12 cellular contexts compared by ENCODE assay signal in the genomic region with DNA sequence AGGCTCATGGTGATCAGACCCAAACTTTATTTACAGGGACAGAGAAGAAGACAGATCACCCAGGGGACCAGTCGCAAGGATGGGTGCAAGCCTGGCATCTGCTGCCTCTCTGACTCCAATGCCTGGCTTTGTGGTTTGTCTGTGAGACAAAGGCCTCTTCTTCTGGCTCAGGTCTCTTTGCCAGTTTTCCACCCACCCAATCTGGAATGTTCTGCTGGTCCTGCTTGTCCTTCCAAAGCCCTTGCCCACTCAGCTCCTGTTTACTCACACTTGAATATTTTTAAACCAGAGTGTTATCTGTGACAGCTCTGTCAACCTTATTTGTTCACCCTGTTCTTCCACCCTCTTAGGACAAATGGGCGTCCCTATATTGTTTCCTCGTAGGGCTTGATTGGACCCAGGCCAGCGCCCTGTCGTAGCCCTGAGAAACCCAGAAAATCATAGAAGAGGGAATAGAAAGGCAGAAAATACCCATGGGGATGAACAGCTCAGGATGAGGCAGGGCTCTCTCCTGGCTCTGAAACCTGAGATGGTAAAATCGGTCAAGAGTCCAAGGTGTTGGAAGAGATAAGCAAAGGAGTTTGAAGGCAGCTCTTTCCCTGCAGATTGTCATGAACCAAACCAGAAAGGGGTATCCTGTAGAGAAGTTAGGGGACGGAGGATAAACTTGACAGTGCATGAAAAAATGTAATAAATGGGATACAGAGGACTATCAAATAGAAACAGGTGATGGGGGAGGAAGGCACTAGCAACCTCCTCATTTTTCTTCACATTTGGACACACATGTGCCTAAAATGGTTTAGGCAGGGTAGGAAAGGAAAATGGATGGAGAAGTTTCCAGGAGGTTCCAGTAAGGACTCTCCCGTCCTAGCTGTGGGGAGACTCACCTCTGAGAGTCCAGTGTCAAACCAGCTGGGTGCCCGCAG. TPM values are rescaled to one million over a fixed set of nuclear protein-coding genes. Genes with fewer than 3 reads are reported as not detected.
DNase-seq lines count a peak whose midpoint lies in the region; ATAC-seq, FAIRE-seq and TF ChIP-seq lines count a peak whose summit lies in the region.
"Had no signal": no experiment of that assay in that cellular context is flagged by ENCODE, and none has a peak within 500 bp of the region (broad histone marks: within the 10 kb centered on the region; RNA-seq: fewer than 3 reads in every experiment).

No MANE protein-coding gene starts in this region.

- no peaks in the 10 kb centered on the region for H3K9me3 ChIP-seq in cardiac muscle cell (ENCODE audit: low read depth)
- no peaks in the 10 kb centered on the region for H3K9me3 ChIP-seq in pancreas
- no peaks in the 10 kb centered on the region for H3K9me3 ChIP-seq in mucosa of descending colon

- H3K9me3 Mint-ChIP-seq in effector memory CD8-positive, alpha-beta T cell: no peaks in the 10 kb centered on the region
- H3K9me3 Mint-ChIP-seq: activated CD4-positive, alpha-beta memory T cell treated with anti-CD3 and anti-CD28 coated beads, Interleukin-2, amount 10 ng/mL, durations not matched to agents 7 days and 5 days; H9 had no signal

- peak overlapping the region; percentile 80 for H3K27ac ChIP-seq in cardiac muscle cell
- H3K27ac ChIP-seq in pancreas: peak overlapping the region; percentile 34 to 74 (median 66)

- no peak for FAIRE-seq in pancreas (lab: Jason Lieb, UNC)

- ATAC-seq in Right ventricle myocardium inferior: peak; percentile 14
- ATAC-seq in pancreas: peak; percentile 33 to 43 (median 38)
- ATAC-seq in mucosa of descending colon: no peak
- no peak for ATAC-seq in effector memory CD8-positive, alpha-beta T cell (replicated peaks)
- no peak for ATAC-seq in GM18519 (IDR thresholded peaks at IDR 0.05; ENCODE audit: low FRiP score, unreplicated experiment)
- no peak for ATAC-seq in HG02938 (IDR thresholded peaks at IDR 0.05; ENCODE audit: unreplicated experiment)

- H3K4me3 ChIP-seq in cardiac muscle cell (no peak overlapping the region), pancreas (peak overlapping the region in 2 of 4 donors; percentile 11 to 20), mucosa of descending colon (no peak overlapping the region)

- intact Hi-C loops in Right ventricle myocardium inferior (cut with DNase I) (no loop called here), cardiac septum (cut with DNase I) (no loop called here), pancreas (cut with DNase I) (no loop called here), mucosa of descending colon (cut with DNase I, micrococcal nuclease) (no loop called here)

- no peaks in the 10 kb centered on the region for H3K36me3 Mint-ChIP-seq in effector memory CD8-positive, alpha-beta T cell (ENCODE audit: insufficient read depth)

- H3K4me3 Mint-ChIP-seq in effector memory CD8-positive, alpha-beta T cell: no peak overlapping the region
- H3K4me3 Mint-ChIP-seq: activated CD4-positive, alpha-beta memory T cell treated with anti-CD3 and anti-CD28 coated beads, Interleukin-2, amount 10 ng/mL, durations not matched to agents 7 days and 5 days; H9 had no signal

- H3K4me1 ChIP-seq in cardiac muscle cell (ENCODE audit: low read depth) (peaks cover 41% of the 10 kb centered on the region), pancreas (peaks cover 15 to 16% (median 16%) of the 10 kb centered on the region in 3 donors), mucosa of descending colon (ENCODE audit: low read depth) (no peaks in the 10 kb centered on the region)

- no peaks in the 10 kb centered on the region for H3K36me3 ChIP-seq in cardiac muscle cell
- no peaks in the 10 kb centered on the region for H3K36me3 ChIP-seq in pancreas
- H3K36me3 ChIP-seq in mucosa of descending colon (ENCODE audit: low read depth): no peaks in the 10 kb centered on the region

- peaks cover 0 to 2% of the 10 kb centered on the region in 2 donors for H3K4me1 Mint-ChIP-seq in effector memory CD8-positive, alpha-beta T cell (ENCODE audit: low read depth in 2 of 2)
- H3K4me1 Mint-ChIP-seq: activated CD4-positive, alpha-beta memory T cell treated with anti-CD3 and anti-CD28 coated beads, Interleukin-2, amount 10 ng/mL, durations not matched to agents 7 days and 5 days had no signal

- H3K27me3 ChIP-seq in cardiac muscle cell (no peaks in the 10 kb centered on the region), pancreas (no peaks in the 10 kb centered on the region)

- no peak for TF ChIP-seq CTCF in cardiac muscle cell (IDR thresholded peaks at IDR 0.05; ENCODE audit: low read depth, low read length)
- no peak for TF ChIP-seq CTCF in pancreas (IDR thresholded peaks at IDR 0.05)
- TF ChIP-seq CTCF in mucosa of descending colon (IDR thresholded peaks at IDR 0.05): no peak

- no peak overlapping the region for H3K27ac Mint-ChIP-seq in effector memory CD8-positive, alpha-beta T cell
- H3K27ac Mint-ChIP-seq: activated CD4-positive, alpha-beta memory T cell treated with anti-CD3 and anti-CD28 coated beads, Interleukin-2, amount 10 ng/mL, durations not matched to agents 7 days and 5 days had no signal

- H3K27me3 Mint-ChIP-seq in effector memory CD8-positive, alpha-beta T cell: peaks cover 59 to 82% of the 10 kb centered on the region in 2 donors

- no peak for DNase-seq in Right ventricle myocardium inferior (ENCODE audit: missing footprints)
- no peak for DNase-seq in cardiac septum (ENCODE audit: low spot score)
- DNase-seq in cardiac muscle cell (ENCODE audit: low read depth in 1 of 2, low spot score in 1 of 2): peak in 1 of 2 donors; percentile 45
- DNase-seq in pancreas: no peak
- DNase-seq in mucosa of descending colon: no peak
- DNase-seq in effector memory CD8-positive, alpha-beta T cell: no peak
- DNase-seq: activated CD4-positive, alpha-beta memory T cell treated with anti-CD3 and anti-CD28 coated beads, Interleukin-2, amount 10 ng/mL, durations not matched to agents 7 days and 5 days; central memory CD4-positive, alpha-beta T cell had no signal

- WGBS in pancreas, 2 donors: 27 to 29% methylated on average over 9 of the region's 9 CpGs

RNA-seq across cellular contexts. Expression of gene CRYAB, which starts 0.7 kb away (rescaled TPM):
- total RNA-seq in Right ventricle myocardium inferior (7,453 TPM), cardiac septum (8,606 TPM), cardiac muscle cell (15.3 and 48.6 TPM in 2 replicates), pancreas (10 to 100 TPM in 4 of 6 donors, 1 to 10 TPM in 2; 7.2 to 66.6 (median 16.3) TPM), mucosa of descending colon (100 to 1,000 TPM in 1 of 3 donors, 10 to 100 TPM in 2; 13.8 to 331 (median 30.7) TPM)
- polyA plus RNA-seq in cardiac muscle cell (31.3 and 91.8 TPM in 2 replicates), pancreas (10 to 100 TPM; 36.1 to 81.8 TPM)
- total RNA-seq: activated CD4-positive, alpha-beta memory T cell treated with anti-CD3 and anti-CD28 coated beads, Interleukin-2, amount 10 ng/mL, durations not matched to agents 7 days and 5 days; H9 had no signal

RNA-seq across cellular contexts. Expression of gene HSPB2, which starts 1.6 kb away (rescaled TPM):
- total RNA-seq in Right ventricle myocardium inferior (43.7 TPM), cardiac septum (59.9 TPM), cardiac muscle cell (0.36 and 0.74 TPM in 2 replicates), pancreas (under 1 TPM in 5 of 6 donors, not detected in 1; 0.32 to 0.86 (median 0.61) TPM), mucosa of descending colon (1 to 10 TPM in 2 of 3 donors, not detected in 1; 1.4 to 4.8 TPM)
- polyA plus RNA-seq in cardiac muscle cell (6.6 and 9.2 TPM in 2 replicates), pancreas (1 to 10 TPM in 1 of 2 donors, under 1 TPM in 1; 0.85 to 1.5 TPM)
- total RNA-seq: activated CD4-positive, alpha-beta memory T cell treated with anti-CD3 and anti-CD28 coated beads, Interleukin-2, amount 10 ng/mL, durations not matched to agents 7 days and 5 days; lung microvascular endothelial cell had no signal

RNA-seq across cellular contexts. Expression of gene C11orf52, which starts 7.8 kb away (rescaled TPM):
- total RNA-seq in Right ventricle myocardium inferior (1.9 TPM), cardiac septum (2.6 TPM), cardiac muscle cell (5.5 and 7.4 TPM in 2 replicates), pancreas (10 to 100 TPM in 4 of 6 donors, 1 to 10 TPM in 2; 9.3 to 18.5 (median 11.7) TPM), mucosa of descending colon (10 to 100 TPM in 1 of 3 donors, 1 to 10 TPM in 2; 3.2 to 12.8 (median 7.7) TPM)
- polyA plus RNA-seq in cardiac muscle cell (7.6 and 8.5 TPM in 2 replicates), pancreas (10 to 100 TPM; 19.4 to 23.3 TPM)
- total RNA-seq: activated CD4-positive, alpha-beta memory T cell treated with anti-CD3 and anti-CD28 coated beads, Interleukin-2, amount 10 ng/mL, durations not matched to agents 7 days and 5 days; lung microvascular endothelial cell had no signal

RNA-seq across cellular contexts. Expression of gene DIXDC1, which starts 26.2 kb away (rescaled TPM):
- total RNA-seq in Right ventricle myocardium inferior (20.7 TPM), cardiac septum (29.0 TPM), cardiac muscle cell (40.7 and 42.6 TPM in 2 replicates), pancreas (10 to 100 TPM in 1 of 6 donors, 1 to 10 TPM in 5; 3.8 to 11.3 (median 5.9) TPM), mucosa of descending colon (10 to 100 TPM; 11.1 to 61.8 (median 11.7) TPM)
- polyA plus RNA-seq in cardiac muscle cell (26.5 and 35.0 TPM in 2 replicates), pancreas (1 to 10 TPM; 3.1 to 4.2 TPM)

RNA-seq across cellular contexts. Expression of gene CFAP68, which starts 31.6 kb away (rescaled TPM):
- 27.2 TPM for total RNA-seq in Right ventricle myocardium inferior
- 27.8 TPM for total RNA-seq in cardiac septum
- 24.5 and 33.0 TPM in 2 replicates for total RNA-seq in cardiac muscle cell
- 49.6 and 50.2 TPM in 2 replicates for polyA plus RNA-seq in cardiac muscle cell
- 10 to 100 TPM; 14.3 to 24.9 (median 16.0) TPM for total RNA-seq in pancreas
- polyA plus RNA-seq in pancreas: 10 to 100 TPM; 25.0 to 26.9 TPM
- 10 to 100 TPM; 12.2 to 26.4 (median 19.1) TPM for total RNA-seq in mucosa of descending colon

Comparison
In these comparisons a context has a peak if more than half of its experiments do, and no peak if none do; other contexts are left out.
1. RNA of gene CRYAB, which starts 0.7 kb away (total RNA-seq): 8,606 TPM in cardiac septum (single experiment) and 7,453 TPM in Right ventricle myocardium inferior (single experiment); 13.8 to 331 TPM in mucosa of descending colon, 7.2 to 66.6 TPM in pancreas and 15.3 to 48.6 TPM in cardiac muscle cell; every median in the first group is over 10 times any median in the second.
2. ATAC-seq: peak in Right ventricle myocardium inferior (single experiment) and pancreas (4 of 4); none in mucosa of descending colon (single experiment), effector memory CD8-positive, alpha-beta T cell (single experiment), GM18519 (single experiment) and HG02938 (single experiment).